17 cellular contexts compared by ENCODE assay signal in genomic region chr15:71385026-71385425, GRCh38.
DNase-seq lines count a peak whose midpoint lies in the region; ATAC-seq and TF ChIP-seq lines count a peak whose summit lies in the region.
"Had no signal": no experiment of that assay in that cellular context is flagged by ENCODE, and none has a peak within 500 bp of the region (broad histone marks: within the 10 kb centered on the region; RNA-seq: fewer than 3 reads in every experiment).

No MANE protein-coding gene starts in this region.

- H3F3A ChIP-seq in PC-3 (ENCODE audit: low read length, unreplicated experiment): no peaks in the 10 kb centered on the region

- DNase-seq in PC-3 (no peak), left colon (no peak), thoracic aorta (ENCODE audit: low spot score) (no peak), BE2C (no peak), G401 (ENCODE audit: low spot score) (no peak), midbrain (lab: John Stamatoyannopoulos, UW) (no peak)
- DNase-seq: activated CD4-positive, alpha-beta T cell treated with anti-CD3 and anti-CD28 coated beads, Interleukin-2, amount 50 U/mL, for 48 hours; activated T-cell treated with anti-CD3 and anti-CD28 coated beads, Interleukin-2, amount 50 U/mL, for 48 hours; cortex of kidney; esophagus squamous epithelium; kidney glomerular epithelial cell; naive thymus-derived CD8-positive, alpha-beta T cell; NCI-H446 treated with DMSO at 0.1 percent for 48 hours; stimulated activated CD4-positive, alpha-beta T cell treated with anti-CD3 and anti-CD28 coated beads, Interleukin-4, amount 100 ng/mL, for 24 hours had no signal

- H3K4me1 ChIP-seq in HUES64 (ENCODE audit: insufficient read depth, low read length) (peaks cover 60% of the 10 kb centered on the region), PC-3 (ENCODE audit: insufficient read depth, low read length) (peaks cover 8% of the 10 kb centered on the region; the same call in 1 of the 2 replicates), thoracic aorta (ENCODE audit: control insufficient read depth in 1 of 2, low read depth in 2 of 2) (peaks cover 3 to 44% of the 10 kb centered on the region in 2 donors), BE2C (peaks cover 2% of the 10 kb centered on the region; the same call in 1 of the 2 replicates)

- H3K9me3 ChIP-seq in HUES64 (ENCODE audit: insufficient read depth, low read depth, low read length): no peaks in the 10 kb centered on the region
- H3K9me3 ChIP-seq in PC-3 (ENCODE audit: low read length): no peaks in the 10 kb centered on the region
- H3K9me3 ChIP-seq in thoracic aorta: no peaks in the 10 kb centered on the region
- H3K9me3 ChIP-seq in BE2C: no peaks in the 10 kb centered on the region
- H3K9me3 ChIP-seq: adrenal gland, esophagus squamous epithelium had no signal

- WGBS in HUES64: 74% methylated on average over 4 of the region's 4 CpGs

- ATAC-seq in PC-3: no peak
- ATAC-seq in left colon: peak; percentile 84
- no peak for ATAC-seq in thoracic aorta (ENCODE audit: insufficient number of reproducible peaks, low FRiP score, low read depth)
- ATAC-seq: naive thymus-derived CD8-positive, alpha-beta T cell had no signal

- no peaks in the 10 kb centered on the region for H3K9me2 ChIP-seq in PC-3 (replicated peaks; ENCODE audit: low read length)

- no peak for TF ChIP-seq CTCF in PC-3 (conservative IDR thresholded peaks at IDR 0.05; ENCODE audit: low read depth, low read length)
- no peak for TF ChIP-seq CTCF in thoracic aorta (IDR thresholded peaks at IDR 0.05)
- no peak for TF ChIP-seq CTCF in BE2C (IDR thresholded peaks at IDR 0.05; ENCODE audit: low read depth, low read length)

- POLR2A ChIA-PET in PC-3 (lab: Charles Lee; ENCODE audit: unreplicated experiment): no interaction called here

- no TSS peak for BruUV-seq in PC-3 (replicated peaks; lab: Mats Ljungman, UMichigan)

- H3K9ac ChIP-seq in HUES64 (ENCODE audit: low read depth, low read length) (no peak overlapping the region), PC-3 (ENCODE audit: low read length) (no peak overlapping the region)
- H3K9ac ChIP-seq: BLaER1 treated with 17β-estradiol and CSF1 and Interleukin-3, amounts not matched to agents 10 nM and 100 nM had no signal

- intact Hi-C loops in PC-3 (cut with micrococcal nuclease): loop anchor here (2.0 kb wide), 1 partner anchor 56 kb away; no protein-coding TSS in a partner anchor
- intact Hi-C loops in left colon (cut with DNase I, micrococcal nuclease): no loop called here

- in situ Hi-C loops in G401 (cut with HindIII; ENCODE audit: low sequenced_read_pairs): no loop called here

- H4K20me1 ChIP-seq in PC-3 (ENCODE audit: low read length): no peaks in the 10 kb centered on the region
- H4K20me1 ChIP-seq: BLaER1 treated with 17β-estradiol and CSF1 and Interleukin-3, amounts not matched to agents 10 nM and 100 nM had no signal

- peak overlapping the region; percentile 94 for H3K27ac ChIP-seq in HUES64 (ENCODE audit: low read depth, low read length)
- peak overlapping the region; percentile 12; the same call in 1 of the 2 replicates for H3K27ac ChIP-seq in PC-3 (ENCODE audit: low read length)
- H3K27ac ChIP-seq in thoracic aorta: peak overlapping the region; percentile 39 to 44
- H3K27ac ChIP-seq: BLaER1 treated with 17β-estradiol and CSF1 and Interleukin-3, amounts not matched to agents 10 nM and 100 nM had no signal

- no peaks in the 10 kb centered on the region for H3K79me2 ChIP-seq in PC-3 (ENCODE audit: low read length)

- H3K36me3 ChIP-seq in HUES64 (ENCODE audit: insufficient read depth, low read length): no peaks in the 10 kb centered on the region
- H3K36me3 ChIP-seq in PC-3 (ENCODE audit: low read depth, low read length): 0 out of 2 replicates have a peak, but pooled peaks cover 2% of the 10 kb centered on the region
- no peaks in the 10 kb centered on the region for H3K36me3 ChIP-seq in thoracic aorta
- no peaks in the 10 kb centered on the region for H3K36me3 ChIP-seq in BE2C
- H3K36me3 ChIP-seq: adrenal gland; BLaER1 treated with 17β-estradiol and CSF1 and Interleukin-3, amounts not matched to agents 10 nM and 100 nM; esophagus squamous epithelium had no signal

- H3K4me3 ChIP-seq in HUES64 (ENCODE audit: low read length) (no peak overlapping the region), PC-3 (ENCODE audit: low read length) (no peak overlapping the region), thoracic aorta (no peak overlapping the region), BE2C (ENCODE audit: low read depth, low read length) (no peak overlapping the region)
- H3K4me3 ChIP-seq: adrenal gland; BLaER1 treated with 17β-estradiol and CSF1 and Interleukin-3, amounts not matched to agents 10 nM and 100 nM; esophagus squamous epithelium had no signal

- CTCF ChIA-PET in PC-3 (lab: Charles Lee): no interaction called here

- no peaks in the 10 kb centered on the region for H3K27me3 ChIP-seq in HUES64 (ENCODE audit: insufficient read depth, low read length)
- H3K27me3 ChIP-seq in PC-3 (ENCODE audit: low read length): no peaks in the 10 kb centered on the region
- no peaks in the 10 kb centered on the region for H3K27me3 ChIP-seq in thoracic aorta (replicated peaks; ENCODE audit: insufficient read depth)
- H3K27me3 ChIP-seq in BE2C: no peaks in the 10 kb centered on the region
- H3K27me3 ChIP-seq: adrenal gland, esophagus squamous epithelium had no signal

- H2AFZ ChIP-seq in PC-3 (ENCODE audit: low read length): no peak overlapping the region

- H3K4me2 ChIP-seq in PC-3 (ENCODE audit: low read length): no peak overlapping the region

Comparison
In these comparisons a context has a peak if more than half of its experiments do, and no peak if none do; other contexts are left out.
1. H3K27ac ChIP-seq: peak in every context shown above with its lines; median percentile 94 in HUES64; 42 in thoracic aorta; 12 in PC-3.